In the genomic region with DNA sequence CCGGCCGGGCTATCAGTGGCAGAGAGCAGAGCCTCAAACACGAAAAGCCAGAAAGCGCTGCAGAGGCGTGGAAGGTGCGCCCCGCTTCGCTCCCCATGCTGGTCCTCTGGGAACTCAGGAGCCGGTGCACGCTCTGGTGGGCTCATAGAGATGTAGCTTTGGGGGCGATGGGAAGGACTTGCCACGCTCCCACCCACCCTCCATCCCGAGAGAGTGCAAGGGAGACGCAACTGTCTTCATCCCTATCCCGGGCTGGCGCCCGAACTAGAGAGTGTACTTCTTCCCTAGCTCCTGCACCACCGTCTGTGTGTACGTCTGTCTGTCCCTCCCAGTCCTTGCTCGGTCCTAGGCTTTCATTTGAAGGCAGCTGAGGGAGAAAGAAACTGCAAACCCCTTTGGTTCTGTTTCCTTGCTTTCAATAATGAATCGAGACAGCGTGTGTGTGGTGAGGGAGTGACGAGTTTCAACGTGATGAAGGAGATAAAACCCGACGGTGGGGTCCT, we compare ENCODE assay signal across 24 cellular contexts. TPM values are rescaled to one million over a fixed set of nuclear protein-coding genes. Genes with fewer than 3 reads are reported as not detected.
DNase-seq lines count a peak whose midpoint lies in the region; ATAC-seq, FAIRE-seq and TF ChIP-seq lines count a peak whose summit lies in the region.
"Had no signal": no experiment of that assay in that cellular context is flagged by ENCODE, and none has a peak within 500 bp of the region (broad histone marks: within the 10 kb centered on the region; RNA-seq: fewer than 3 reads in every experiment).

No MANE protein-coding gene starts in this region.

- TF ChIP-seq CTCF in H1 (IDR thresholded peaks at IDR 0.05; ENCODE audit: control extremely low read depth in 1 of 3, insufficient read depth in 1 of 3, low read depth in 1 of 3, low read length in 3 of 3): no peak
- TF ChIP-seq CTCF in nephron (IDR thresholded peaks at IDR 0.05; ENCODE audit: unreplicated experiment in 3 of 3): no peak
- TF ChIP-seq CTCF in uterus (IDR thresholded peaks at IDR 0.05): no peak
- TF ChIP-seq CTCF in prostate gland (IDR thresholded peaks at IDR 0.05): no peak

- H2BK12ac ChIP-seq in H1 (ENCODE audit: low read depth, low read length): no peak overlapping the region

- H3K23ac ChIP-seq in H1 (ENCODE audit: insufficient read length): no peak overlapping the region

- CTCF ChIA-PET in H1 (lab: Charles Lee; ENCODE audit: partially characterized antibody): interaction anchor here (0.7 to 7.6 kb wide), 37 partner anchors 9 to 888 kb away, joined by 3 to 84 read pairs (median 4); no protein-coding TSS in a partner anchor

- no peaks in the 10 kb centered on the region; the same call in 1 of the 2 replicates for H3K23me2 ChIP-seq in H1 (ENCODE audit: low read depth, low read length)

- no peak overlapping the region for H2BK120ac ChIP-seq in H1 (replicated peaks; ENCODE audit: low read depth, low read length)

- H3K4me1 ChIP-seq in H1 (replicated peaks in 1 of 4; ENCODE audit: control insufficient read depth in 3 of 4, insufficient read depth in 4 of 4, low read length in 3 of 4) (peaks cover 0 to 39% (median 16%) of the 10 kb centered on the region in 4 experiments; a peak in 6 of 7 replicates), uterus (peaks cover 0 to 3% of the 10 kb centered on the region in 2 donors), prostate gland (replicated peaks) (peaks cover 14% of the 10 kb centered on the region)

- H3K27me3 ChIP-seq in H1 (replicated peaks in 1 of 4; ENCODE audit: control insufficient read depth in 3 of 4, extremely low read depth in 1 of 4, insufficient read depth in 3 of 4, low read length in 3 of 4) (peaks cover 97 to 100% (median 99%) of the 10 kb centered on the region in 4 experiments), uterus (no peaks in the 10 kb centered on the region), prostate gland (replicated peaks; ENCODE audit: insufficient read depth) (peaks cover 66% of the 10 kb centered on the region)

- peaks cover 90% of the 10 kb centered on the region for H3K27me3 Mint-ChIP-seq in activated T-cell treated with anti-CD3 and anti-CD28 coated beads, Interleukin-2, amount 50 U/mL, for 24 hours
- H3K27me3 Mint-ChIP-seq in nephron (ENCODE audit: low read depth): peaks cover 99% of the 10 kb centered on the region

- no peaks in the 10 kb centered on the region for H3K9me3 Mint-ChIP-seq in activated T-cell treated with anti-CD3 and anti-CD28 coated beads, Interleukin-2, amount 50 U/mL, for 24 hours
- no peaks in the 10 kb centered on the region for H3K9me3 Mint-ChIP-seq in nephron
- H3K9me3 Mint-ChIP-seq: activated naive CD4-positive, alpha-beta T cell treated with anti-CD3 and anti-CD28 coated beads, Interleukin-2, amount 50 U/mL, for 72 hours had no signal

- H3K36me3 ChIP-seq in H1 (ENCODE audit: control insufficient read depth in 2 of 4, insufficient read depth in 4 of 4, low read length in 3 of 4): peaks cover 0 to 14% (median 0%) of the 10 kb centered on the region in 4 experiments; a peak in 1 of 8 replicates
- H3K36me3 ChIP-seq in uterus: no peaks in the 10 kb centered on the region
- no peaks in the 10 kb centered on the region for H3K36me3 ChIP-seq in prostate gland
- H3K36me3 ChIP-seq: upper lobe of left lung had no signal

- no peak overlapping the region for H3K56ac ChIP-seq in H1 (replicated peaks; ENCODE audit: insufficient read length, low read depth, low read length)

- H3K14ac ChIP-seq in H1 (ENCODE audit: insufficient read length): no peak overlapping the region

- no peak overlapping the region for H4K91ac ChIP-seq in H1 (replicated peaks; ENCODE audit: insufficient read length, low read length)

- no peak overlapping the region for H2BK20ac ChIP-seq in H1 (ENCODE audit: low read length)

- intact Hi-C loops in uterus (cut with DNase I; ENCODE audit: low total_unique reads): no loop called here
- intact Hi-C loops in left colon (cut with DNase I, micrococcal nuclease): no loop called here
- intact Hi-C loops in prostate gland (cut with DNase I): loop anchor here (5.0 to 10.0 kb wide), 2 partner anchors 508 to 571 kb away; partner anchors contain the start of gene RAB11FIP2

- H3K4me3 Mint-ChIP-seq in activated T-cell treated with anti-CD3 and anti-CD28 coated beads, Interleukin-2, amount 50 U/mL, for 24 hours: no peak overlapping the region
- H3K4me3 Mint-ChIP-seq in nephron: peak overlapping the region; percentile 73 to 81 (median 74)

- H3K27ac Mint-ChIP-seq in activated T-cell treated with anti-CD3 and anti-CD28 coated beads, Interleukin-2, amount 50 U/mL, for 24 hours: peak overlapping the region; percentile 14
- peak overlapping the region; percentile 24 to 92 (median 83) for H3K27ac Mint-ChIP-seq in nephron
- H3K27ac Mint-ChIP-seq: activated naive CD4-positive, alpha-beta T cell treated with anti-CD3 and anti-CD28 coated beads, Interleukin-2, amount 50 U/mL, for 72 hours had no signal

- 5% methylated on average over 20 of the region's 26 CpGs; no CpG with 5 or more reads in 1 of the 2 experiments for WGBS in H1 (ENCODE audit: extremely low coverage in 1 of 2, insufficient coverage in 1 of 2, insufficient read length in 1 of 2, insufficient replicate concordance in 2 of 2, low coverage in 1 of 2, low lambda C conversion rate in 2 of 2, missing lambda C conversion rate in 1 of 2), 2 experiments
- WGBS in prostate gland: 12% methylated on average over 26 of the region's 26 CpGs

- no peaks in the 10 kb centered on the region for H3K79me2 ChIP-seq in H1 (ENCODE audit: control insufficient read depth in 1 of 2, insufficient read depth in 2 of 2, low read length in 2 of 2)

- no peak overlapping the region for H3K9ac ChIP-seq in H1 (replicated peaks in 1 of 4; ENCODE audit: extremely low read depth in 1 of 4, low read depth in 3 of 4, low read length in 3 of 4)
- H3K9ac ChIP-seq: KMS-11 had no signal

- H3K18ac ChIP-seq in H1 (ENCODE audit: extremely low read depth, low read length): no peak overlapping the region; the same call in 1 of the 2 replicates

- FAIRE-seq in H1 (lab: Jason Lieb, UNC): no peak
- FAIRE-seq: endometrium, GM19239, keratinocyte had no signal

- H3K9me3 ChIP-seq in H1 (ENCODE audit: insufficient read depth in 2 of 2, low read depth in 1 of 2, low read length in 1 of 2) (no peaks in the 10 kb centered on the region), uterus (no peaks in the 10 kb centered on the region), prostate gland (no peaks in the 10 kb centered on the region)
- H3K9me3 ChIP-seq: Caco-2, upper lobe of left lung had no signal

- H2AFZ ChIP-seq in H1 (ENCODE audit: low read length): no peak overlapping the region

- no peak for TF ChIP-seq EP300 in H1 (IDR thresholded peaks at IDR 0.05; ENCODE audit: borderline replicate concordance in 1 of 2, low read depth in 2 of 2, low read length in 2 of 2)

- no peak overlapping the region for H4K8ac ChIP-seq in H1 (ENCODE audit: extremely low read depth, insufficient read depth, low read length)

- TF ChIP-seq POLR2A in H1 (IDR thresholded peaks at IDR 0.05; ENCODE audit: control extremely low read depth in 1 of 2, low read depth in 2 of 2, low read length in 2 of 2) (no peak), uterus (IDR thresholded peaks at IDR 0.05) (no peak), prostate gland (IDR thresholded peaks at IDR 0.05) (no peak)

- no peak for DNase-seq in activated T-cell treated with anti-CD3 and anti-CD28 coated beads, Interleukin-2, amount 50 U/mL, for 24 hours
- DNase-seq in activated T-cell treated with anti-CD3 and anti-CD28 coated beads, Interleukin-2, amount 50 U/mL, for 1 hour: no peak
- no peak for DNase-seq in H1 (ENCODE audit: low read depth in 1 of 2, low spot score in 2 of 2)
- DNase-seq in uterus: peak in 1 of 2 donors; percentile 56
- DNase-seq in left colon: no peak
- DNase-seq in DMS153 (lab: John Stamatoyannopoulos, UW): no peak
- no peak for DNase-seq in prostate gland (ENCODE audit: low spot score)
- DNase-seq: activated CD4-positive, alpha-beta T cell treated with anti-CD3 and anti-CD28 coated beads for 1 hour; activated CD8-positive, alpha-beta memory T cell treated with anti-CD3 and anti-CD28 coated beads for 24 hours; anterior cingulate cortex; Caco-2; SHP77 treated with DMSO at 0.1 percent for 48 hours; stimulated activated CD4-positive, alpha-beta T cell treated with anti-CD3 and anti-CD28 coated beads, Interleukin-1b, Interleukin-23, amount 100 ng/mL, for 48 hours had no signal

- no peak for TF ChIP-seq RAD21 in H1 (IDR thresholded peaks at IDR 0.05 in 1 of 2, conservative IDR thresholded peaks at IDR 0.05 in 1 of 2; ENCODE audit: low read depth in 2 of 2, low read length in 2 of 2)

- no peak overlapping the region for H2BK5ac ChIP-seq in H1 (ENCODE audit: low read depth, low read length)

- H4K5ac ChIP-seq in H1 (ENCODE audit: insufficient read length, low read depth, low read length): no peak overlapping the region

- H3K4me2 ChIP-seq in H1 (ENCODE audit: insufficient read depth in 1 of 2, low read depth in 2 of 2, low read length in 2 of 2): peak overlapping the region; percentile 49 to 76
- H3K4me2 ChIP-seq: KMS-11 had no signal

- H3K4me3 ChIP-seq in H1 (ENCODE audit: extremely low read depth in 1 of 4, insufficient read depth in 2 of 4, low read depth in 3 of 4, low read length in 4 of 4) (peak overlapping the region in 1 of 4 experiments; percentile 50; a peak in 2 of 8 replicates), uterus (peak overlapping the region; percentile 37 to 46), prostate gland (no peak overlapping the region)
- H3K4me3 ChIP-seq: lung, upper lobe of left lung had no signal

- no peak overlapping the region for H2AK5ac ChIP-seq in H1 (ENCODE audit: low read depth, low read length)

- H3K27ac ChIP-seq in H1 (ENCODE audit: low read depth, low read length) (no peak overlapping the region), uterus (peak overlapping the region; percentile 98), prostate gland (no peak overlapping the region)
- H3K27ac ChIP-seq: KMS-11, upper lobe of left lung had no signal

- POLR2A ChIA-PET in H1 (lab: Charles Lee; ENCODE audit: partially characterized antibody): no interaction called here

- no peak for ATAC-seq in left colon
- ATAC-seq: activated naive CD4-positive, alpha-beta T cell treated with anti-CD3 and anti-CD28 coated beads, Interleukin-2, amount 50 U/mL, for 72 hours; Panc1 had no signal

- H3K79me1 ChIP-seq in H1 (ENCODE audit: low read depth, low read length): no peaks in the 10 kb centered on the region

- H3K36me3 Mint-ChIP-seq in activated T-cell treated with anti-CD3 and anti-CD28 coated beads, Interleukin-2, amount 50 U/mL, for 24 hours (ENCODE audit: low read depth): no peaks in the 10 kb centered on the region
- H3K36me3 Mint-ChIP-seq in nephron (ENCODE audit: low read depth): peaks cover 3% of the 10 kb centered on the region

- H4K20me1 ChIP-seq in H1 (replicated peaks in 1 of 2; ENCODE audit: control insufficient read depth in 1 of 2, insufficient read depth in 2 of 2, low read length in 2 of 2): peaks cover 41 to 54% of the 10 kb centered on the region in 2 experiments

- H3K4me1 Mint-ChIP-seq in activated T-cell treated with anti-CD3 and anti-CD28 coated beads, Interleukin-2, amount 50 U/mL, for 24 hours (ENCODE audit: low read depth): peaks cover 14% of the 10 kb centered on the region
- H3K4me1 Mint-ChIP-seq in nephron: peaks cover 55% of the 10 kb centered on the region

- no peak overlapping the region for H3K4ac ChIP-seq in H1 (replicated peaks; ENCODE audit: insufficient read length, low read depth, low read length)

- no peak overlapping the region for H2BK15ac ChIP-seq in H1 (ENCODE audit: low read length)

RNA-seq across cellular contexts. Expression of gene EMX2, which starts 6.1 kb away (rescaled TPM):
- total RNA-seq in H1 (2021; fragmentation: NEBNext Ultra II Directional; extraction: Animal tissue kit (Norgen Biotek cat#: 25700)): not detected in 2 replicates
- not detected in 2 replicates for polyA plus RNA-seq in H1 (2011; rRNA removed)
- 0.06 TPM for polyA plus RNA-seq in H1 (2011; cell fraction: cytosol; rRNA removed)
- polyA plus RNA-seq in H1 (2011; cell fraction: nucleus; rRNA removed): 0.04 TPM
- polyA plus RNA-seq in H1 (2012, experiment 1 of 2): 0.08 to 0.23 TPM (median 0.14 TPM) in 4 replicates
- 0.10 TPM for polyA plus RNA-seq in H1 (2012, experiment 2 of 2)
- polyA plus RNA-seq in H1 (2013, experiment 1 of 2): 0.04 TPM
- polyA plus RNA-seq in H1 (2013, experiment 2 of 2): not detected
- not detected in 2 replicates for polyA minus RNA-seq in H1 (2011; rRNA and poly(A)+ RNA removed)
- not detected for polyA minus RNA-seq in H1 (2011; cell fraction: cytosol; rRNA and poly(A)+ RNA removed)
- not detected for polyA minus RNA-seq in H1 (2011; cell fraction: nucleus; rRNA and poly(A)+ RNA removed)
- total RNA-seq in uterus (100 to 1,000 TPM in 1 of 4 donors, 10 to 100 TPM in 2, 1 to 10 TPM in 1; 6.7 to 154 (median 17.1) TPM), left colon (under 1 TPM in 1 of 2 donors, not detected in 1; 0.31 TPM), prostate gland (1 to 10 TPM in 1 of 2 donors, under 1 TPM in 1; 0.05 to 1.5 TPM)
- total RNA-seq: A673; activated naive CD4-positive, alpha-beta T cell treated with anti-CD3 and anti-CD28 coated beads, Interleukin-2, amount 50 U/mL, for 72 hours; fibroblast of lung had no signal
- polyA plus RNA-seq: fibroblast of lung, lung had no signal

Comparison
In these comparisons a context has a peak if more than half of its experiments do, and no peak if none do; other contexts are left out.
1. H3K27ac ChIP-seq: peak in uterus (2 of 2); none in H1 (single experiment) and prostate gland (0 of 2).
2. H3K4me3 ChIP-seq: peak in uterus (2 of 2); none in prostate gland (0 of 2).